ENCODE assay signal across 6 cellular contexts in genomic region chr2:96061901-96062300, GRCh38. TPM values are rescaled to one million over a fixed set of nuclear protein-coding genes. Genes with fewer than 3 reads are reported as not detected.
"Had no signal": no experiment of that assay in that cellular context is flagged by ENCODE, and none has a peak within 500 bp of the region (broad histone marks: within the 10 kb centered on the region; RNA-seq: fewer than 3 reads in every experiment).

No MANE protein-coding gene starts in this region.

RNA-seq across cellular contexts. Expression of gene GPAT2, which starts 27.2 kb away (rescaled TPM):
- total RNA-seq: hepatocyte, mesothelial cell of epicardium, myocyte had no signal

RNA-seq across cellular contexts. Expression of gene ADRA2B, which starts 54.5 kb away (rescaled TPM):
- total RNA-seq: esophagus mucosa; fibroblast of villous mesenchyme; myocyte; natural killer cell treated with Interleukin-12 subunit alpha and Interleukin-12 subunit beta and Interleukin-15 and Interleukin-18, amount 100 ng/mL, for 72 hours had no signal
